In genomic region chr18:42517896-42518295, GRCh38 we compare ENCODE assay signal across 34 cellular contexts.
"Had no signal": no experiment of that assay in that cellular context is flagged by ENCODE, and none has a peak within 500 bp of the region (broad histone marks: within the 10 kb centered on the region; RNA-seq: fewer than 3 reads in every experiment).

No MANE protein-coding gene starts in this region.

- H3K27me3 ChIP-seq: ascending aorta, body of pancreas, SJCRH30 had no signal

- H3K9me3 Mint-ChIP-seq: activated CD4-positive, alpha-beta memory T cell treated with anti-CD3 and anti-CD28 coated beads, Interleukin-2, amount 10 ng/mL, durations not matched to agents 7 days and 5 days; activated T-helper 17 cell treated with anti-CD3 and anti-CD28 coated beads, Interleukin-2, amount 50 U/mL, for 72 hours had no signal

- H3K4me3 Mint-ChIP-seq: activated CD4-positive, alpha-beta memory T cell treated with anti-CD3 and anti-CD28 coated beads, Interleukin-2, amount 10 ng/mL, durations not matched to agents 7 days and 5 days; activated CD8-positive, alpha-beta memory T cell treated with anti-CD3 and anti-CD28 coated beads, Interleukin-2, amount 10 ng/mL, durations not matched to agents 7 days and 5 days; activated naive CD4-positive, alpha-beta T cell treated with anti-CD3 and anti-CD28 coated beads, Interleukin-2, amount 50 U/mL, for 24 hours; activated naive CD8-positive, alpha-beta T cell treated with anti-CD3 and anti-CD28 coated beads, Interleukin-2, amount 10 ng/mL, durations not matched to agents 7 days and 5 days; activated T-cell treated with anti-CD3 and anti-CD28 coated beads, Interleukin-2, amount 50 U/mL, for 72 hours; activated T-helper 17 cell treated with anti-CD3 and anti-CD28 coated beads, Interleukin-2, amount 50 U/mL, for 72 hours; IgD-negative memory B cell had no signal

- H3K9me3 ChIP-seq: ascending aorta, body of pancreas, SJCRH30 had no signal

- H3K4me1 Mint-ChIP-seq: activated CD4-positive, alpha-beta memory T cell treated with anti-CD3 and anti-CD28 coated beads, Interleukin-2, amount 10 ng/mL, durations not matched to agents 7 days and 5 days; activated CD8-positive, alpha-beta memory T cell treated with anti-CD3 and anti-CD28 coated beads, Interleukin-2, amount 10 ng/mL, durations not matched to agents 7 days and 5 days; activated naive CD4-positive, alpha-beta T cell treated with anti-CD3 and anti-CD28 coated beads, Interleukin-2, amount 50 U/mL, for 24 hours; activated naive CD8-positive, alpha-beta T cell treated with anti-CD3 and anti-CD28 coated beads, Interleukin-2, amount 10 ng/mL, durations not matched to agents 7 days and 5 days; activated T-helper 17 cell treated with anti-CD3 and anti-CD28 coated beads, Interleukin-2, amount 50 U/mL, for 72 hours; IgD-negative memory B cell had no signal

- H3K4me3 ChIP-seq: ascending aorta, body of pancreas, SJCRH30, SK-N-MC had no signal

- H3K27ac ChIP-seq: ascending aorta, body of pancreas, SJCRH30, SK-N-MC, WERI-Rb-1 had no signal

- H3K4me1 ChIP-seq: ascending aorta, body of pancreas, SJCRH30 had no signal

- H3K36me3 ChIP-seq: ascending aorta, SJCRH30 had no signal

- H3K36me3 Mint-ChIP-seq: activated CD8-positive, alpha-beta memory T cell treated with anti-CD3 and anti-CD28 coated beads, Interleukin-2, amount 10 ng/mL, durations not matched to agents 7 days and 5 days; activated naive CD4-positive, alpha-beta T cell treated with anti-CD3 and anti-CD28 coated beads, Interleukin-2, amount 50 U/mL, for 24 hours; activated naive CD8-positive, alpha-beta T cell treated with anti-CD3 and anti-CD28 coated beads, Interleukin-2, amount 10 ng/mL, durations not matched to agents 7 days and 5 days; IgD-negative memory B cell had no signal

- H3K27ac Mint-ChIP-seq: activated CD4-positive, alpha-beta memory T cell treated with anti-CD3 and anti-CD28 coated beads, Interleukin-2, amount 10 ng/mL, durations not matched to agents 7 days and 5 days; activated CD8-positive, alpha-beta memory T cell treated with anti-CD3 and anti-CD28 coated beads, Interleukin-2, amount 10 ng/mL, durations not matched to agents 7 days and 5 days; activated naive CD4-positive, alpha-beta T cell treated with anti-CD3 and anti-CD28 coated beads, Interleukin-2, amount 50 U/mL, for 24 hours; activated naive CD8-positive, alpha-beta T cell treated with anti-CD3 and anti-CD28 coated beads, Interleukin-2, amount 10 ng/mL, durations not matched to agents 7 days and 5 days; activated T-cell treated with anti-CD3 and anti-CD28 coated beads, Interleukin-2, amount 50 U/mL, for 72 hours; activated T-helper 17 cell treated with anti-CD3 and anti-CD28 coated beads, Interleukin-2, amount 50 U/mL, for 72 hours; IgD-negative memory B cell had no signal

- DNase-seq: activated CD4-positive, alpha-beta memory T cell treated with anti-CD3 and anti-CD28 coated beads, Interleukin-2, amount 10 ng/mL, durations not matched to agents 7 days and 5 days; activated CD4-positive, alpha-beta T cell treated with anti-CD3 and anti-CD28 coated beads for 1 hour; activated CD4-positive, alpha-beta T cell treated with anti-CD3 and anti-CD28 coated beads for 48 hours; activated CD4-positive, CD25-positive, alpha-beta regulatory T cell; activated CD8-positive, alpha-beta memory T cell treated with anti-CD3 and anti-CD28 coated beads for 24 hours; activated CD8-positive, alpha-beta memory T cell treated with anti-CD3 and anti-CD28 coated beads, Interleukin-2, amount 10 ng/mL, durations not matched to agents 7 days and 5 days; activated CD8-positive, alpha-beta memory T cell treated with anti-CD3 and anti-CD28 coated beads, Interleukin-2, amount 50 U/mL, for 48 hours; activated effector memory CD4-positive, alpha-beta T cell treated with anti-CD3 and anti-CD28 coated beads, Interleukin-2, amount 50 U/mL, for 16 hours; activated naive CD4-positive, alpha-beta T cell; activated naive CD8-positive, alpha-beta T cell treated with anti-CD3 and anti-CD28 coated beads, Interleukin-2, amount 10 ng/mL, durations not matched to agents 7 days and 5 days; activated T-cell treated with anti-CD3 and anti-CD28 coated beads, Interleukin-2, amount 50 U/mL, for 72 hours; amygdala; body of pancreas; central memory CD4-positive, alpha-beta T cell; Karpas-422; KBM-7; MM.1S; MV-4-11; NCI-H1092; NCI-H1436 treated with DMSO at 0.1 percent for 48 hours; NCI-H1694 treated with DMSO at 0.1 percent for 48 hours; NCI-H2029; NCI-H345; NCI-H524 treated with DMSO at 0.1 percent for 48 hours; NCI-H748 treated with DMSO at 0.1 percent for 48 hours; NK-92 treated with Interleukin-12 subunit alpha and Interleukin-12 subunit beta, amount 100 ng/mL, for 24 hours; SJCRH30; T1000; WERI-Rb-1 had no signal

- H3K27me3 Mint-ChIP-seq: activated CD4-positive, alpha-beta memory T cell treated with anti-CD3 and anti-CD28 coated beads, Interleukin-2, amount 10 ng/mL, durations not matched to agents 7 days and 5 days; activated CD8-positive, alpha-beta memory T cell treated with anti-CD3 and anti-CD28 coated beads, Interleukin-2, amount 10 ng/mL, durations not matched to agents 7 days and 5 days; activated naive CD4-positive, alpha-beta T cell treated with anti-CD3 and anti-CD28 coated beads, Interleukin-2, amount 50 U/mL, for 24 hours; activated naive CD8-positive, alpha-beta T cell treated with anti-CD3 and anti-CD28 coated beads, Interleukin-2, amount 10 ng/mL, durations not matched to agents 7 days and 5 days; activated T-helper 17 cell treated with anti-CD3 and anti-CD28 coated beads, Interleukin-2, amount 50 U/mL, for 72 hours; IgD-negative memory B cell had no signal

- ATAC-seq: activated CD8-positive, alpha-beta memory T cell treated with anti-CD3 and anti-CD28 coated beads, Interleukin-2, amount 10 ng/mL, durations not matched to agents 7 days and 5 days; activated T-cell treated with anti-CD3 and anti-CD28 coated beads, Interleukin-2, amount 50 U/mL, for 72 hours; activated T-helper 17 cell treated with anti-CD3 and anti-CD28 coated beads, Interleukin-2, amount 50 U/mL, for 72 hours; body of pancreas had no signal
